ENCODE assay signal across 24 cellular contexts in the genomic region with DNA sequence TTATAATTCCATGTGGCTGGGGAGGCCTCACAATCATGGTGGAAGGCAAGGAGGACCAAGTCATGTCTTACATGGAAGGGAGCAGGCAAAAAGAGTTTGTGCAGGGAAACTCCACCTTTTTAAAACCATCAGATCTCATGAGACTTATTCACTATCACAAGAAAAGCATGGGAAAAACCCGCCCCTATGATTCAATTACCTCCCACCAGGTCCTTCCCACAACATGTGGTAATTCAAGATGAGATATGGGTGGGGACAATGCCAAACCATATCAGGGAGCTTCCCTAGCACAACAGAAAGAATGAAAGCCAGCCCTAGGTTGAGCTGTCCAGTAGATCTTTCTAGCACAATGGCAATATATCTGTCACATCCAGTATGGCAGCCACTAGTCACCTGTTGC.
DNase-seq lines count a peak whose midpoint lies in the region; FAIRE-seq and TF ChIP-seq lines count a peak whose summit lies in the region.
"Had no signal": no experiment of that assay in that cellular context is flagged by ENCODE, and none has a peak within 500 bp of the region (broad histone marks: within the 10 kb centered on the region; RNA-seq: fewer than 3 reads in every experiment).

No MANE protein-coding gene starts in this region.

- H3K9me3 ChIP-seq in HEK293 (ENCODE audit: control insufficient read depth, insufficient read depth, low read depth, low read length): no peaks in the 10 kb centered on the region
- H3K9me3 ChIP-seq in H1 (ENCODE audit: insufficient read depth in 2 of 2, low read depth in 1 of 2, low read length in 1 of 2): no peaks in the 10 kb centered on the region
- H3K9me3 ChIP-seq: BE2C had no signal

- POLR2A ChIA-PET in HEK293 (lab: Yijun Ruan, JAX): no interaction called here
- POLR2A ChIA-PET in H1 (lab: Charles Lee; ENCODE audit: partially characterized antibody): no interaction called here
- POLR2A ChIA-PET in activated CD4-positive, alpha-beta memory T cell treated with anti-CD3 and anti-CD28 coated beads for 36 hours (lab: Charles Lee): no interaction called here

- H3K14ac ChIP-seq in H1 (ENCODE audit: insufficient read length): no peak overlapping the region

- no peak overlapping the region for H4K91ac ChIP-seq in H1 (replicated peaks; ENCODE audit: insufficient read length, low read length)

- no peaks in the 10 kb centered on the region for H3K4me1 ChIP-seq in HEK293 (ENCODE audit: control insufficient read depth, insufficient read depth, low read length)
- no peaks in the 10 kb centered on the region; a peak in 1 of 7 replicates for H3K4me1 ChIP-seq in H1 (replicated peaks in 1 of 4; ENCODE audit: control insufficient read depth in 3 of 4, insufficient read depth in 4 of 4, low read length in 3 of 4)
- H3K4me1 ChIP-seq: BE2C had no signal

- no peak overlapping the region for H3K4me3 Mint-ChIP-seq in activated CD4-positive, alpha-beta memory T cell treated with anti-CD3 and anti-CD28 coated beads for 36 hours
- H3K4me3 Mint-ChIP-seq: CD14-positive monocyte; CD8-positive, alpha-beta memory T cell had no signal

- no peak overlapping the region for H3K23ac ChIP-seq in H1 (ENCODE audit: insufficient read length)

- H3K9ac ChIP-seq in H1 (replicated peaks in 1 of 4; ENCODE audit: extremely low read depth in 1 of 4, low read depth in 3 of 4, low read length in 3 of 4): no peak overlapping the region

- H4K8ac ChIP-seq in H1 (ENCODE audit: extremely low read depth, insufficient read depth, low read length): no peak overlapping the region

- H3K36me3 ChIP-seq in HEK293 (ENCODE audit: control insufficient read depth in 2 of 2, insufficient read depth in 1 of 2, low read length in 2 of 2) (no peaks in the 10 kb centered on the region), H1 (ENCODE audit: control insufficient read depth in 2 of 4, insufficient read depth in 4 of 4, low read length in 3 of 4) (no peaks in the 10 kb centered on the region)
- H3K36me3 ChIP-seq: BE2C had no signal

- no peak overlapping the region for H3K56ac ChIP-seq in H1 (replicated peaks; ENCODE audit: insufficient read length, low read depth, low read length)

- no peaks in the 10 kb centered on the region for H3K79me1 ChIP-seq in H1 (ENCODE audit: low read depth, low read length)

- H3K27ac ChIP-seq in HEK293 (ENCODE audit: extremely low read depth, low read depth, low read length) (no peak overlapping the region), H1 (ENCODE audit: low read depth, low read length) (no peak overlapping the region), temporal lobe (ENCODE audit: low read depth, low read length) (peak overlapping the region; percentile 5)
- H3K27ac ChIP-seq: RWPE1 had no signal

- H3K27me3 Mint-ChIP-seq in activated CD4-positive, alpha-beta memory T cell treated with anti-CD3 and anti-CD28 coated beads for 36 hours: no peaks in the 10 kb centered on the region

- H2BK20ac ChIP-seq in H1 (ENCODE audit: low read length): no peak overlapping the region

- peaks cover 2% of the 10 kb centered on the region for H3K9me3 Mint-ChIP-seq in activated CD4-positive, alpha-beta memory T cell treated with anti-CD3 and anti-CD28 coated beads for 36 hours

- H3K4me2 ChIP-seq in H1 (ENCODE audit: insufficient read depth in 1 of 2, low read depth in 2 of 2, low read length in 2 of 2): no peak overlapping the region

- no peak overlapping the region for H2BK120ac ChIP-seq in H1 (replicated peaks; ENCODE audit: low read depth, low read length)

- no peak overlapping the region for H4K5ac ChIP-seq in H1 (ENCODE audit: insufficient read length, low read depth, low read length)

- H3K4ac ChIP-seq in H1 (replicated peaks; ENCODE audit: insufficient read length, low read depth, low read length): no peak overlapping the region

- no peaks in the 10 kb centered on the region for H3K36me3 Mint-ChIP-seq in activated CD4-positive, alpha-beta memory T cell treated with anti-CD3 and anti-CD28 coated beads for 36 hours
- H3K36me3 Mint-ChIP-seq: CD14-positive monocyte; CD8-positive, alpha-beta memory T cell had no signal

- no peak overlapping the region for H2BK5ac ChIP-seq in H1 (ENCODE audit: low read depth, low read length)

- peak overlapping the region; percentile 60; the same call in 1 of the 2 replicates for H2AFZ ChIP-seq in H1 (ENCODE audit: low read length)

- TF ChIP-seq POLR2A in H1 (IDR thresholded peaks at IDR 0.05; ENCODE audit: control extremely low read depth in 1 of 2, low read depth in 2 of 2, low read length in 2 of 2): no peak
- TF ChIP-seq POLR2A in GM12891 (IDR thresholded peaks at IDR 0.05; ENCODE audit: low read depth, low read length): no peak

- no peaks in the 10 kb centered on the region for H3K23me2 ChIP-seq in H1 (ENCODE audit: low read depth, low read length)

- DNase-seq in RPMI7951 (ENCODE audit: low read depth): peak; percentile 37
- no peak for DNase-seq in H1 (ENCODE audit: low read depth in 1 of 2, low spot score in 2 of 2)
- DNase-seq in SHP77 (lab: John Stamatoyannopoulos, UW): no peak
- no peak for DNase-seq in activated CD4-positive, alpha-beta memory T cell treated with anti-CD3 and anti-CD28 coated beads for 36 hours
- no peak for DNase-seq in GM12891 (ENCODE audit: insufficient read length, low spot score)
- DNase-seq: ACHN; BE2C; Calu3; CD8-positive, alpha-beta memory T cell; DMS153; DND-41; KG1; MM.1S; NCI-H1048; NCI-H1417; NCI-H1694; NCI-H526 treated with DMSO at 0.1 percent for 48 hours; SHP77 treated with DMSO at 0.1 percent for 48 hours had no signal

- TF ChIP-seq EP300 in H1 (IDR thresholded peaks at IDR 0.05; ENCODE audit: borderline replicate concordance in 1 of 2, low read depth in 2 of 2, low read length in 2 of 2): no peak

- H3K18ac ChIP-seq in H1 (ENCODE audit: extremely low read depth, low read length): no peak overlapping the region

- no peak overlapping the region for H3K27ac Mint-ChIP-seq in activated CD4-positive, alpha-beta memory T cell treated with anti-CD3 and anti-CD28 coated beads for 36 hours
- H3K27ac Mint-ChIP-seq: CD14-positive monocyte; CD8-positive, alpha-beta memory T cell had no signal

- CTCF ChIA-PET in HEK293 (lab: Yijun Ruan, JAX): interaction anchor here (0.6 kb wide), 1 partner anchor 1445 kb away, joined by 3 read pairs; no protein-coding TSS in a partner anchor
- CTCF ChIA-PET in H1 (lab: Charles Lee; ENCODE audit: partially characterized antibody): interaction anchor here (1.2 to 1.6 kb wide), 3 partner anchors 14 to 21 kb away, joined by 3 to 4 read pairs (median 4); no protein-coding TSS in a partner anchor
- CTCF ChIA-PET in activated CD4-positive, alpha-beta memory T cell treated with anti-CD3 and anti-CD28 coated beads for 36 hours (lab: Charles Lee): no interaction called here

- TF ChIP-seq RAD21 in H1 (IDR thresholded peaks at IDR 0.05 in 1 of 2, conservative IDR thresholded peaks at IDR 0.05 in 1 of 2; ENCODE audit: low read depth in 2 of 2, low read length in 2 of 2): no peak

- no peak overlapping the region for H3K4me3 ChIP-seq in HEK293 (ENCODE audit: low read depth, low read length)
- no peak overlapping the region for H3K4me3 ChIP-seq in H1 (ENCODE audit: extremely low read depth in 1 of 4, insufficient read depth in 2 of 4, low read depth in 3 of 4, low read length in 4 of 4)

- H3K4me1 Mint-ChIP-seq in activated CD4-positive, alpha-beta memory T cell treated with anti-CD3 and anti-CD28 coated beads for 36 hours (ENCODE audit: low read depth): no peaks in the 10 kb centered on the region
- H3K4me1 Mint-ChIP-seq: CD14-positive monocyte; CD8-positive, alpha-beta memory T cell had no signal

- no peaks in the 10 kb centered on the region for H3K79me2 ChIP-seq in H1 (ENCODE audit: control insufficient read depth in 1 of 2, insufficient read depth in 2 of 2, low read length in 2 of 2)

- no peak overlapping the region for H2BK15ac ChIP-seq in H1 (ENCODE audit: low read length)

- intact Hi-C loops in activated CD4-positive, alpha-beta memory T cell treated with anti-CD3 and anti-CD28 coated beads for 36 hours (cut with micrococcal nuclease): no loop called here

- FAIRE-seq in H1 (lab: Jason Lieb, UNC): no peak
- no peak for FAIRE-seq in GM12891 (lab: Jason Lieb, UNC)
- FAIRE-seq: H54, HTR-8/SVneo had no signal

- H4K20me1 ChIP-seq in H1 (replicated peaks in 1 of 2; ENCODE audit: control insufficient read depth in 1 of 2, insufficient read depth in 2 of 2, low read length in 2 of 2): no peaks in the 10 kb centered on the region

- H2AK5ac ChIP-seq in H1 (ENCODE audit: low read depth, low read length): no peak overlapping the region

- TF ChIP-seq CTCF in HEK293 (tag by site-specific recombination; IDR thresholded peaks at IDR 0.05) (no peak), H1 (IDR thresholded peaks at IDR 0.05; ENCODE audit: control extremely low read depth in 1 of 3, insufficient read depth in 1 of 3, low read depth in 1 of 3, low read length in 3 of 3) (no peak)

- no peak overlapping the region for H2BK12ac ChIP-seq in H1 (ENCODE audit: low read depth, low read length)

- WGBS in H1 (ENCODE audit: extremely low coverage in 1 of 2, insufficient coverage in 1 of 2, insufficient read length in 1 of 2, insufficient replicate concordance in 2 of 2, low coverage in 1 of 2, low lambda C conversion rate in 2 of 2, missing lambda C conversion rate in 1 of 2), 2 experiments: 100% methylated on average over 1 of the region's 1 CpG; no CpG with 5 or more reads in 1 of the 2 experiments

- H3K27me3 ChIP-seq in H1 (replicated peaks in 1 of 4; ENCODE audit: control insufficient read depth in 3 of 4, extremely low read depth in 1 of 4, insufficient read depth in 3 of 4, low read length in 3 of 4): no peaks in the 10 kb centered on the region
- H3K27me3 ChIP-seq: BE2C had no signal

TF ChIP-seq in HEK293, 187 proteins besides CTCF, POLR2A, EP300 and RAD21 (continues in another document):
- no peak for TF ChIP-seq ZNF585B (tag by site-specific recombination; IDR thresholded peaks at IDR 0.05)

TF ChIP-seq in H1, 55 proteins besides CTCF, POLR2A, EP300 and RAD21 (continues in another document):
- TF ChIP-seq, protein P1, sequence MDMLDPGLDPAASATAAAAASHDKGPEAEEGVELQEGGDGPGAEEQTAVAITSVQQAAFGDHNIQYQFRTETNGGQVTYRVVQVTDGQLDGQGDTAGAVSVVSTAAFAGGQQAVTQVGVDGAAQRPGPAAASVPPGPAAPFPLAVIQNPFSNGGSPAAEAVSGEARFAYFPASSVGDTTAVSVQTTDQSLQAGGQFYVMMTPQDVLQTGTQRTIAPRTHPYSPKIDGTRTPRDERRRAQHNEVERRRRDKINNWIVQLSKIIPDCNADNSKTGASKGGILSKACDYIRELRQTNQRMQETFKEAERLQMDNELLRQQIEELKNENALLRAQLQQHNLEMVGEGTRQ (IDR thresholded peaks at IDR 0.05; ENCODE audit: low read length): no peak

TF ChIP-seq in GM12891, 5 proteins besides CTCF, POLR2A, EP300 and RAD21:
- no peak for TF ChIP-seq POU2F2 (IDR thresholded peaks at IDR 0.05; ENCODE audit: low read depth, low read length)
- no peak for TF ChIP-seq POLR2AphosphoS5 (IDR thresholded peaks at IDR 0.05; ENCODE audit: low read depth, low read length)
- no peak for TF ChIP-seq PAX5 (IDR thresholded peaks at IDR 0.05; ENCODE audit: insufficient read depth, low read length, severe bottlenecking)
- TF ChIP-seq SPI1 (IDR thresholded peaks at IDR 0.05; ENCODE audit: low read depth, low read length): no peak
- TF ChIP-seq TAF1 (IDR thresholded peaks at IDR 0.05; ENCODE audit: low read depth, low read length): no peak
TF ChIP-seq in GM12891: peak in this region for 0.
